14 cellular contexts compared by ENCODE assay signal in genomic region chr17:44776628-44777393, GRCh38. TPM values are rescaled to one million over a fixed set of nuclear protein-coding genes. Genes with fewer than 3 reads are reported as not detected.
DNase-seq lines count a peak whose midpoint lies in the region; ATAC-seq and TF ChIP-seq lines count a peak whose summit lies in the region.
"Had no signal": no experiment of that assay in that cellular context is flagged by ENCODE, and none has a peak within 500 bp of the region (broad histone marks: within the 10 kb centered on the region; RNA-seq: fewer than 3 reads in every experiment).

No MANE protein-coding gene starts in this region.

- POLR2A ChIA-PET in activated CD4-positive, alpha-beta T cell treated with anti-CD3 and anti-CD28 coated beads, Interleukin-2, amount 10 ng/mL, durations not matched to agents 7 days and 5 days (lab: Charles Lee) = no interaction called here

- no peak for DNase-seq in activated CD4-positive, alpha-beta T cell treated with anti-CD3 and anti-CD28 coated beads, Interleukin-2, amount 10 ng/mL, durations not matched to agents 7 days and 5 days
- DNase-seq in activated CD4-positive, alpha-beta T cell treated with anti-CD3 and anti-CD28 coated beads for 4 hours = no peak
- DNase-seq in ecto neural progenitor cell (ENCODE audit: low spot score) = peak; percentile 57
- no peak for DNase-seq in progenitor cell of endocrine pancreas (ENCODE audit: low spot score, unreplicated experiment)
- no peak for DNase-seq in A172 (ENCODE audit: low spot score)
- no peak for DNase-seq in NCI-H748 (lab: John Stamatoyannopoulos, UW; ENCODE audit: unreplicated experiment)
- DNase-seq: ACHN; activated T-cell treated with anti-CD3 and anti-CD28 coated beads, Interleukin-2, amount 50 U/mL, for 1 hour; gastrocnemius medialis; SIG-M5 had no signal

- H3K27ac ChIP-seq in KMS-11 = no peak overlapping the region
- H3K27ac ChIP-seq: gastrocnemius medialis had no signal

- peaks cover 19% of the 10 kb centered on the region for H3K4me1 ChIP-seq in KMS-11 (ENCODE audit: low read depth, poor library complexity, severe bottlenecking)

- no peaks in the 10 kb centered on the region for H3K36me3 ChIP-seq in KMS-11 (ENCODE audit: insufficient read depth)
- H3K36me3 ChIP-seq: gastrocnemius medialis had no signal

- H3K27me3 Mint-ChIP-seq in activated CD4-positive, alpha-beta T cell treated with anti-CD3 and anti-CD28 coated beads, Interleukin-2, amount 10 ng/mL, durations not matched to agents 7 days and 5 days = peaks cover 6% of the 10 kb centered on the region
- H3K27me3 Mint-ChIP-seq in progenitor cell of endocrine pancreas = peaks cover 34% of the 10 kb centered on the region

- no peak for TF ChIP-seq CTCF in KMS-11 (conservative IDR thresholded peaks at IDR 0.05; ENCODE audit: low read depth, low read length)
- no peak for TF ChIP-seq CTCF in progenitor cell of endocrine pancreas (IDR thresholded peaks at IDR 0.05; ENCODE audit: unreplicated experiment)

- no peaks in the 10 kb centered on the region for H4K20me1 ChIP-seq in KMS-11 (ENCODE audit: insufficient read depth)

- H3K36me3 Mint-ChIP-seq in activated CD4-positive, alpha-beta T cell treated with anti-CD3 and anti-CD28 coated beads, Interleukin-2, amount 10 ng/mL, durations not matched to agents 7 days and 5 days (ENCODE audit: low read depth) = no peaks in the 10 kb centered on the region
- H3K36me3 Mint-ChIP-seq in progenitor cell of endocrine pancreas (ENCODE audit: insufficient read depth) = no peaks in the 10 kb centered on the region

- peak overlapping the region; percentile 96; the same call in 1 of the 2 replicates for H2AFZ ChIP-seq in KMS-11 (ENCODE audit: low read depth)

- no peaks in the 10 kb centered on the region; the same call in 1 of the 2 replicates for H3K27me3 ChIP-seq in KMS-11 (ENCODE audit: insufficient read depth, low read depth)
- H3K27me3 ChIP-seq: body of pancreas had no signal

- peaks cover 21% of the 10 kb centered on the region for H3K4me1 Mint-ChIP-seq in activated CD4-positive, alpha-beta T cell treated with anti-CD3 and anti-CD28 coated beads, Interleukin-2, amount 10 ng/mL, durations not matched to agents 7 days and 5 days
- no peaks in the 10 kb centered on the region for H3K4me1 Mint-ChIP-seq in progenitor cell of endocrine pancreas (ENCODE audit: low read depth)

- H3K4me2 ChIP-seq in KMS-11 = peak overlapping the region; percentile 78

- CTCF ChIA-PET in activated CD4-positive, alpha-beta T cell treated with anti-CD3 and anti-CD28 coated beads, Interleukin-2, amount 10 ng/mL, durations not matched to agents 7 days and 5 days (lab: Charles Lee) = interaction anchor here (0.6 to 3.9 kb wide), 10 partner anchors 18 to 323 kb away, joined by 3 to 23 read pairs (median 4); partner anchors contain the start of gene NMT1

- ATAC-seq in HG03196 (IDR thresholded peaks at IDR 0.05; ENCODE audit: unreplicated experiment) = no peak

- H3K9me3 Mint-ChIP-seq in activated CD4-positive, alpha-beta T cell treated with anti-CD3 and anti-CD28 coated beads, Interleukin-2, amount 10 ng/mL, durations not matched to agents 7 days and 5 days = no peaks in the 10 kb centered on the region
- H3K9me3 Mint-ChIP-seq in progenitor cell of endocrine pancreas (ENCODE audit: low read depth) = no peaks in the 10 kb centered on the region
- H3K9me3 Mint-ChIP-seq: endodermal cell had no signal

- H3K79me2 ChIP-seq in KMS-11 (ENCODE audit: insufficient read depth, low read depth) = no peaks in the 10 kb centered on the region

- H3K4me3 ChIP-seq in KMS-11 (IDR thresholded peaks at IDR 0.05; ENCODE audit: insufficient read depth, low read depth, low read length) = no peak overlapping the region
- H3K4me3 ChIP-seq: body of pancreas had no signal

- no peak overlapping the region for H3K9ac ChIP-seq in KMS-11

- H3K4me3 Mint-ChIP-seq in activated CD4-positive, alpha-beta T cell treated with anti-CD3 and anti-CD28 coated beads, Interleukin-2, amount 10 ng/mL, durations not matched to agents 7 days and 5 days = peak overlapping the region; percentile 83
- H3K4me3 Mint-ChIP-seq in progenitor cell of endocrine pancreas (ENCODE audit: low read depth) = peak overlapping the region; percentile 17

- no peak overlapping the region for H3K27ac Mint-ChIP-seq in activated CD4-positive, alpha-beta T cell treated with anti-CD3 and anti-CD28 coated beads, Interleukin-2, amount 10 ng/mL, durations not matched to agents 7 days and 5 days
- H3K27ac Mint-ChIP-seq in progenitor cell of endocrine pancreas = no peak overlapping the region
- H3K27ac Mint-ChIP-seq: endodermal cell had no signal

RNA-seq across cellular contexts. Expression of gene ADAM11, which starts 18.0 kb away (rescaled TPM):
- under 1 TPM; 0.25 to 0.35 TPM for total RNA-seq in activated CD4-positive, alpha-beta T cell treated with anti-CD3 and anti-CD28 coated beads, Interleukin-2, amount 10 ng/mL, durations not matched to agents 7 days and 5 days
- total RNA-seq in progenitor cell of endocrine pancreas = 1.4 and 2.4 TPM in 2 replicates
- total RNA-seq in A172 (2014; rRNA removed; shearing (Covaris generic)) = 2.2 and 2.8 TPM in 2 replicates

RNA-seq across cellular contexts. Expression of gene GJC1, which starts 53.3 kb away (rescaled TPM):
- 1 to 10 TPM in 1 of 2 experiments, under 1 TPM in 1; 0.79 to 1.1 TPM for total RNA-seq in activated CD4-positive, alpha-beta T cell treated with anti-CD3 and anti-CD28 coated beads, Interleukin-2, amount 10 ng/mL, durations not matched to agents 7 days and 5 days
- total RNA-seq in progenitor cell of endocrine pancreas = 75.2 and 76.5 TPM in 2 replicates
- 89.1 and 114 TPM in 2 replicates for total RNA-seq in A172 (2014; rRNA removed; shearing (Covaris generic))

Comparison
In these comparisons a context has a peak if more than half of its experiments do, and no peak if none do; other contexts are left out.
1. RNA of gene GJC1, which starts 53.3 kb away (total RNA-seq): 89.1 to 114 TPM in A172 and 75.2 to 76.5 TPM in progenitor cell of endocrine pancreas; 0.79 to 1.1 TPM in activated CD4-positive, alpha-beta T cell treated with anti-CD3 and anti-CD28 coated beads, Interleukin-2, amount 10 ng/mL, durations not matched to agents 7 days and 5 days; every median in the first group is over 10 times any median in the second.